25 cellular contexts compared by ENCODE assay signal in genomic region chr1:12542596-12543592, GRCh38.
DNase-seq lines count a peak whose midpoint lies in the region; ATAC-seq and TF ChIP-seq lines count a peak whose summit lies in the region.
"Had no signal": no experiment of that assay in that cellular context is flagged by ENCODE, and none has a peak within 500 bp of the region (broad histone marks: within the 10 kb centered on the region; RNA-seq: fewer than 3 reads in every experiment).

No MANE protein-coding gene starts in this region.

- H3K4me3 ChIP-seq in left ventricle myocardium inferior: no peak overlapping the region
- H3K4me3 ChIP-seq in transverse colon: no peak overlapping the region
- H3K4me3 ChIP-seq: skin epidermis, upper lobe of left lung had no signal

- H3K9me3 ChIP-seq in left ventricle myocardium inferior (replicated peaks) (no peaks in the 10 kb centered on the region), transverse colon (no peaks in the 10 kb centered on the region)
- H3K9me3 ChIP-seq: BE2C, upper lobe of left lung had no signal

- TF ChIP-seq EP300 in transverse colon (IDR thresholded peaks at IDR 0.05; ENCODE audit: low read depth): no peak

- TF ChIP-seq CTCF in left ventricle myocardium inferior (IDR thresholded peaks at IDR 0.05; ENCODE audit: borderline replicate concordance) (no peak), brain (conservative IDR thresholded peaks at IDR 0.05) (no peak), nephron progenitor cell (IDR thresholded peaks at IDR 0.05) (no peak), transverse colon (IDR thresholded peaks at IDR 0.05) (no peak)

- H3K27me3 Mint-ChIP-seq in brain (peaks cover 6% of the 10 kb centered on the region), nephron progenitor cell (ENCODE audit: low read depth, poor library complexity) (peaks cover 12% of the 10 kb centered on the region)
- peaks cover 4% of the 10 kb centered on the region for H3K27me3 Mint-ChIP-seq in activated T-cell treated with anti-CD3 and anti-CD28 coated beads, Interleukin-2, amount 50 U/mL, for 72 hours (ENCODE audit: low read depth)

- H3K9me3 Mint-ChIP-seq in brain (peaks cover 0 to 5% (median 0%) of the 10 kb centered on the region in 5 experiments), nephron progenitor cell (no peaks in the 10 kb centered on the region)
- H3K9me3 Mint-ChIP-seq in activated T-cell treated with anti-CD3 and anti-CD28 coated beads, Interleukin-2, amount 50 U/mL, for 72 hours: no peaks in the 10 kb centered on the region
- H3K9me3 Mint-ChIP-seq: activated B cell treated with CpG ODN at 0.5 μM for 24 hours, neural crest cell had no signal

- ATAC-seq in left cardiac atrium: no peak
- ATAC-seq in activated T-cell treated with anti-CD3 and anti-CD28 coated beads, Interleukin-2, amount 50 U/mL, for 72 hours (replicated peaks in 1 of 2): no peak
- ATAC-seq: left lobe of liver had no signal

- H3K4me1 Mint-ChIP-seq in brain (peaks cover 21% of the 10 kb centered on the region), nephron progenitor cell (peaks cover 82% of the 10 kb centered on the region)
- H3K4me1 Mint-ChIP-seq in activated T-cell treated with anti-CD3 and anti-CD28 coated beads, Interleukin-2, amount 50 U/mL, for 72 hours (ENCODE audit: low read depth): peaks cover 9% of the 10 kb centered on the region
- H3K4me1 Mint-ChIP-seq: activated B cell treated with CpG ODN at 0.5 μM for 24 hours had no signal

- intact Hi-C loops in left ventricle myocardium inferior (cut with micrococcal nuclease): no loop called here
- intact Hi-C loops in left cardiac atrium (cut with DNase I): loop anchor here in 1 of 2 donors (10.0 kb wide), 1 partner anchor 138 kb away; no protein-coding TSS in a partner anchor
- intact Hi-C loops in transverse colon (cut with DNase I; ENCODE audit: low total_unique reads): no loop called here

- H3K27ac Mint-ChIP-seq in brain: peak overlapping the region in 3 of 5 experiments; percentile 29 to 72 (median 70)
- H3K27ac Mint-ChIP-seq in nephron progenitor cell: no peak overlapping the region
- H3K27ac Mint-ChIP-seq in activated T-cell treated with anti-CD3 and anti-CD28 coated beads, Interleukin-2, amount 50 U/mL, for 72 hours: no peak overlapping the region
- H3K27ac Mint-ChIP-seq: activated B cell treated with CpG ODN at 0.5 μM for 24 hours, progenitor cell of endocrine pancreas had no signal

- H3K36me3 ChIP-seq in left ventricle myocardium inferior (no peaks in the 10 kb centered on the region), transverse colon (no peaks in the 10 kb centered on the region)
- H3K36me3 ChIP-seq: BE2C, upper lobe of left lung had no signal

- H3K27ac ChIP-seq in left ventricle myocardium inferior (replicated peaks) (peak overlapping the region; percentile 74), transverse colon (peak overlapping the region; percentile 72 to 88 (median 74))
- H3K27ac ChIP-seq: RWPE1 had no signal

- DNase-seq in left ventricle myocardium inferior (no peak), left cardiac atrium (no peak), nephron progenitor cell (no peak), transverse colon (no peak), NK-92 (lab: John Stamatoyannopoulos, UW; ENCODE audit: unreplicated experiment) (no peak)
- no peak for DNase-seq in stimulated activated CD4-positive, alpha-beta T cell treated with anti-CD3 and anti-CD28 coated beads, Interleukin-4, amount 100 ng/mL, for 1 hour
- no peak for DNase-seq in activated T-cell treated with anti-CD3 and anti-CD28 coated beads, Interleukin-2, amount 50 U/mL, for 72 hours
- DNase-seq: activated B cell treated with CpG ODN at 0.5 μM for 24 hours; activated CD4-positive, alpha-beta T cell treated with anti-CD3 and anti-CD28 coated beads, Interleukin-2, amount 50 U/mL, for 48 hours; activated CD8-positive, alpha-beta memory T cell treated with anti-CD3 and anti-CD28 coated beads, Interleukin-2, amount 50 U/mL, for 48 hours; activated gamma-delta T cell treated with Interleukin-2 at 50 U/mL for 16 hours; BE2C; cortex of kidney; DND-41; NCI-H526; stimulated activated CD4-positive, alpha-beta T cell treated with anti-CD3 and anti-CD28 coated beads, Interleukin-2, amount 100 ng/mL, for 24 hours; stimulated activated naive CD4-positive, alpha-beta T cell; T-helper 9 cell; upper lobe of left lung had no signal

- H3K36me3 Mint-ChIP-seq in brain: no peaks in the 10 kb centered on the region
- no peaks in the 10 kb centered on the region for H3K36me3 Mint-ChIP-seq in nephron progenitor cell (ENCODE audit: low read depth)
- no peaks in the 10 kb centered on the region for H3K36me3 Mint-ChIP-seq in activated T-cell treated with anti-CD3 and anti-CD28 coated beads, Interleukin-2, amount 50 U/mL, for 72 hours (ENCODE audit: insufficient read depth in 2 of 2)

- 72 to 86% methylated on average over 6 to 9 of the region's 9 CpGs for WGBS in transverse colon (ENCODE audit: low coverage in 1 of 2), 2 donors

- H3K4me1 ChIP-seq in left ventricle myocardium inferior (peaks cover 53% of the 10 kb centered on the region), transverse colon (peaks cover 9 to 28% (median 12%) of the 10 kb centered on the region in 4 donors)
- H3K4me1 ChIP-seq: BE2C had no signal

- H3K4me3 Mint-ChIP-seq in brain: peak overlapping the region in 1 of 5 experiments; percentile 56
- peak overlapping the region; percentile 39 for H3K4me3 Mint-ChIP-seq in nephron progenitor cell
- no peak overlapping the region for H3K4me3 Mint-ChIP-seq in activated T-cell treated with anti-CD3 and anti-CD28 coated beads, Interleukin-2, amount 50 U/mL, for 72 hours
- H3K4me3 Mint-ChIP-seq: activated B cell treated with CpG ODN at 0.5 μM for 24 hours, neural crest cell had no signal

- no peak for TF ChIP-seq POLR2A in transverse colon (IDR thresholded peaks at IDR 0.05)

- in situ Hi-C loops in transverse colon (cut with MboI; ENCODE audit: low pct_ligation_motif_present in 1 of 4, low pct_unique_long_range_greater_than_20kb in 1 of 4, low sequenced_read_pairs in 3 of 4): no loop called here

- H3K27me3 ChIP-seq in left ventricle myocardium inferior (ENCODE audit: low read depth) (no peaks in the 10 kb centered on the region), transverse colon (no peaks in the 10 kb centered on the region)
- H3K27me3 ChIP-seq: BE2C, upper lobe of left lung had no signal

Comparison
In these comparisons a context has a peak if more than half of its experiments do, and no peak if none do; other contexts are left out.
1. H3K27ac Mint-ChIP-seq: peak in brain (3 of 5); none in nephron progenitor cell (single experiment) and activated T-cell treated with anti-CD3 and anti-CD28 coated beads, Interleukin-2, amount 50 U/mL, for 72 hours (single experiment).